In the genomic region with DNA sequence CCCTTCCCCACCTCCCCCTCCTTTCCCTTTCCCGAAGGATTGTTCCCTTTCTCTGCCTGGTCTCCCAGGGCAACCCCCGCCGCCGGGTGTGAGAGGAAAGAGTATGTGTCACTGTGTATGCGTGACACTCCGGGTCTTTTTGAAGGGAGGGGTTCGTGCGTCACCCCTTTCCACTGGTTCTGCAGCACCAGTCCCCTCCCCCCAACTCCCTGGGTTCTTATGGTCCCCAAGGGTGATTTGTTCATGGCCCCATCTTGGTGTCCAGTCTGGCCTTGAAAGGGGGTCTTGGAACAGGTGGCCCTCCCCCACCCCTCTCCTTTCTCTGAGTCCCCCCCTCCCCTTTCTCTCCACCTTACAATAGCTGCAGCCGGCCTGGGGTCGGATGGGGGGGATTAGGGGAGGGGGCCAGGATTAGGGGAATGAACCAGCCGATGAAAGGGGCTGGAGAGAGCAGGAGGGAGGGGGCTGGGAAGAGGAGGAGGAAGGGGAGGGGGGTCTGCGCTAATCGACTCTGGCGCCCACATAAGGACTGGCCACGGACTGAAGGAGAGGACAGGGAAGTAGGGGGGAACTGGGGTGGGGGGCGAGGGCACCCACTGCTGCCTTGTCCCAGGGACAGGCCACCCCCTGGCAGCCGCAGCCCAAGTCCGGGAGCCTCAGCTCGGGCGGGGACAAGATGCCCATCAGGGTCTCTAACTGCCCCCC, we compare ENCODE assay signal across 1 cellular context.
TF ChIP-seq lines count a peak whose summit lies in the region.

No MANE protein-coding gene starts in this region.

TF ChIP-seq in IMR-90, 13 proteins besides CTCF, POLR2A, EP300 and RAD21:
- TF ChIP-seq BHLHE40 (IDR thresholded peaks at IDR 0.05; ENCODE audit: low read depth, low read length) (peak; percentile 20; the same call in 1 of the 2 replicates), NFE2L2 (IDR thresholded peaks at IDR 0.05; ENCODE audit: low read depth, low read length) (no peak), MAZ (IDR thresholded peaks at IDR 0.05; ENCODE audit: borderline replicate concordance, low read depth, low read length) (peak; percentile 64), FOS (IDR thresholded peaks at IDR 0.05; ENCODE audit: low read depth, low read length) (peak; percentile 65)
